Comparison of ENCODE assay signal across 1 cellular context in the genomic region with DNA sequence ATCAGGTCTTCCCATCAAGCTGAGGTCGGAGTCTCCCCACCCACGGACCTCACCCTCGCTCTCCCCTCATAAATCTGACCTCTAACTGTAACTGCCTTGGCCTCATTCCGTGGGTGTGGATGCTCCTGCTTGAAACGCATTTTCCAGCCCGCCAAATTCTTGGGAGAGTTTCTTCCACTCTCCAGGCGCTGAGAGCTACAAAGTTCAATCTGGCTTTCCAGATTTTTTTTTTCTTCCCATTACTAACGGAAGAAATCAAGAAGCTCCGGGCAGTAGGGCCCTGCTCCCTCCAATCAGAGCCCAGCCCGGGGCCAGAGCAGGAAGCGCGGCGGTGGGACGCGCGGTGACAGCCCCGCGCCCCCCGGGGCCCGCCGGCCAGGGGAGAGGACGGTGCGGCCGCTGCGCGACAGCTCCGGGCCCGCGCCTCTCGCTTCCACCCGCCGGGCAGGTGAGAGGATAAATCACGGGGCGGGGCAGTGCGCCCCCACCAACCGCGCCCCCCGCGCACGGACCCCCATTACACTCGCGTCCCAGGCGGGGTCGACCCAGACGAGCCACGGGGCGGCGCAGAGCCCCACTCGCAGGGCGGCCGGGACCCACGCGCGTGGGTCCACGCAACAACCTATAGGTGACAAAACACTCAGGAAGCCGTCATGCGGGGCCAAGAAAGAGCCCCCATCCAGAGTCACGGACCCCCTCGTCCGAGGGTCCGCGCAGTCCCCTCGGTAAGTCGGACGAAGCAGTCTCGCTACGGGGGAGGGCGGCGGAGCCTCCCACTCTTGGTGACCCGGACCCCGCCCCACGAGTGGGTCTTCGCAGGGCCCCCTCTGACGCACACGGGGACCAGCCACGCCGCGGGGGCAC.
A peak's percentile ranks its signal among the peaks of the same experiment; 100 is the strongest.
TF ChIP-seq lines count a peak whose summit lies in the region.

No MANE protein-coding gene starts in this region.

TF ChIP-seq in HEK293, 187 proteins besides CTCF, POLR2A, EP300 and RAD21 (continued from another document):
- TF ChIP-seq INSM2 (tag by site-specific recombination; IDR thresholded peaks at IDR 0.05) (no peak), ZFHX2 (tag by site-specific recombination; conservative IDR thresholded peaks at IDR 0.05) (peak; percentile 83), ZNF335 (tag by site-specific recombination; conservative IDR thresholded peaks at IDR 0.05) (peak; percentile 41), GLIS2 (tag by site-specific recombination; IDR thresholded peaks at IDR 0.05) (peak; percentile 83), ZBTB10 (tag by site-specific recombination; IDR thresholded peaks at IDR 0.05) (0 out of 2 replicates have a peak, but pooled peaks have one; percentile 23), ZEB2 (tag by site-specific recombination; IDR thresholded peaks at IDR 0.05) (peak; percentile 22; the same call in 1 of the 2 replicates), ZNF394 (tag by site-specific recombination; IDR thresholded peaks at IDR 0.05; ENCODE audit: borderline replicate concordance) (no peak), EGR2 (tag by site-specific recombination; IDR thresholded peaks at IDR 0.05; ENCODE audit: low read depth) (peak; percentile 79), MZF1 (tag by site-specific recombination; IDR thresholded peaks at IDR 0.05; ENCODE audit: borderline replicate concordance) (no peak), ZBTB7A (tag by site-specific recombination; IDR thresholded peaks at IDR 0.05; ENCODE audit: low read depth) (no peak; the same call in 1 of the 2 replicates), GLI2 (tag by site-specific recombination; IDR thresholded peaks at IDR 0.05; ENCODE audit: borderline replicate concordance, low read depth) (no peak), RBAK (tag by site-specific recombination; IDR thresholded peaks at IDR 0.05) (no peak), PRDM1 (tag by site-specific recombination; IDR thresholded peaks at IDR 0.05) (peak; percentile 73; the same call in 1 of the 2 replicates), ZNF24 (tag by site-specific recombination; IDR thresholded peaks at IDR 0.05) (no peak)
- TF ChIP-seq, protein P1, sequence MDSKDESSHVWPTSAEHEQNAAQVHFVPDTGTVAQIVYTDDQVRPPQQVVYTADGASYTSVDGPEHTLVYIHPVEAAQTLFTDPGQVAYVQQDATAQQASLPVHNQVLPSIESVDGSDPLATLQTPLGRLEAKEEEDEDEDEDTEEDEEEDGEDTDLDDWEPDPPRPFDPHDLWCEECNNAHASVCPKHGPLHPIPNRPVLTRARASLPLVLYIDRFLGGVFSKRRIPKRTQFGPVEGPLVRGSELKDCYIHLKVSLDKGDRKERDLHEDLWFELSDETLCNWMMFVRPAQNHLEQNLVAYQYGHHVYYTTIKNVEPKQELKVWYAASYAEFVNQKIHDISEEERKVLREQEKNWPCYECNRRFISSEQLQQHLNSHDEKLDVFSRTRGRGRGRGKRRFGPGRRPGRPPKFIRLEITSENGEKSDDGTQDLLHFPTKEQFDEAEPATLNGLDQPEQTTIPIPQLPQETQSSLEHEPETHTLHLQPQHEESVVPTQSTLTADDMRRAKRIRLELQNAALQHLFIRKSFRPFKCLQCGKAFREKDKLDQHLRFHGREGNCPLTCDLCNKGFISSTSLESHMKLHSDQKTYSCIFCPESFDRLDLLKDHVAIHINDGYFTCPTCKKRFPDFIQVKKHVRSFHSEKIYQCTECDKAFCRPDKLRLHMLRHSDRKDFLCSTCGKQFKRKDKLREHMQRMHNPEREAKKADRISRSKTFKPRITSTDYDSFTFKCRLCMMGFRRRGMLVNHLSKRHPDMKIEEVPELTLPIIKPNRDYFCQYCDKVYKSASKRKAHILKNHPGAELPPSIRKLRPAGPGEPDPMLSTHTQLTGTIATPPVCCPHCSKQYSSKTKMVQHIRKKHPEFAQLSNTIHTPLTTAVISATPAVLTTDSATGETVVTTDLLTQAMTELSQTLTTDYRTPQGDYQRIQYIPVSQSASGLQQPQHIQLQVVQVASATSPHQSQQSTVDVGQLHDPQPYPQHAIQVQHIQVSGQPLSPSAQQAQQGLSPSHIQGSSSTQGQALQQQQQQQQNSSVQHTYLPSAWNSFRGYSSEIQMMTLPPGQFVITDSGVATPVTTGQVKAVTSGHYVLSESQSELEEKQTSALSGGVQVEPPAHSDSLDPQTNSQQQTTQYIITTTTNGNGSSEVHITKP (tag by site-specific recombination; IDR thresholded peaks at IDR 0.05): 0 out of 2 replicates have a peak, but pooled peaks have one; percentile 29
- TF ChIP-seq, protein P2, sequence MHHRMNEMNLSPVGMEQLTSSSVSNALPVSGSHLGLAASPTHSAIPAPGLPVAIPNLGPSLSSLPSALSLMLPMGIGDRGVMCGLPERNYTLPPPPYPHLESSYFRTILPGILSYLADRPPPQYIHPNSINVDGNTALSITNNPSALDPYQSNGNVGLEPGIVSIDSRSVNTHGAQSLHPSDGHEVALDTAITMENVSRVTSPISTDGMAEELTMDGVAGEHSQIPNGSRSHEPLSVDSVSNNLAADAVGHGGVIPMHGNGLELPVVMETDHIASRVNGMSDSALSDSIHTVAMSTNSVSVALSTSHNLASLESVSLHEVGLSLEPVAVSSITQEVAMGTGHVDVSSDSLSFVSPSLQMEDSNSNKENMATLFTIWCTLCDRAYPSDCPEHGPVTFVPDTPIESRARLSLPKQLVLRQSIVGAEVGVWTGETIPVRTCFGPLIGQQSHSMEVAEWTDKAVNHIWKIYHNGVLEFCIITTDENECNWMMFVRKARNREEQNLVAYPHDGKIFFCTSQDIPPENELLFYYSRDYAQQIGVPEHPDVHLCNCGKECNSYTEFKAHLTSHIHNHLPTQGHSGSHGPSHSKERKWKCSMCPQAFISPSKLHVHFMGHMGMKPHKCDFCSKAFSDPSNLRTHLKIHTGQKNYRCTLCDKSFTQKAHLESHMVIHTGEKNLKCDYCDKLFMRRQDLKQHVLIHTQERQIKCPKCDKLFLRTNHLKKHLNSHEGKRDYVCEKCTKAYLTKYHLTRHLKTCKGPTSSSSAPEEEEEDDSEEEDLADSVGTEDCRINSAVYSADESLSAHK (tag by site-specific recombination; IDR thresholded peaks at IDR 0.05): peak; percentile 73; the same call in 1 of the 2 replicates
